In genomic region chr2:62466501-62466854, GRCh38 we compare ENCODE assay signal across 19 cellular contexts. TPM values are rescaled to one million over a fixed set of nuclear protein-coding genes. Genes with fewer than 3 reads are reported as not detected.
"Had no signal": no experiment of that assay in that cellular context is flagged by ENCODE, and none has a peak within 500 bp of the region (broad histone marks: within the 10 kb centered on the region; RNA-seq: fewer than 3 reads in every experiment).

No MANE protein-coding gene starts in this region.

- H3K4me1 ChIP-seq: ascending aorta, psoas muscle had no signal

- H3K9me3 Mint-ChIP-seq: activated naive CD8-positive, alpha-beta T cell treated with anti-CD3 and anti-CD28 coated beads, Interleukin-2, amount 50 U/mL, for 24 hours; activated T-helper 1 cell treated with anti-CD3 and anti-CD28 coated beads, Interleukin-12 subunit alpha, Interleukin-12 subunit beta, Interleukin-2, Interleukin-4 antibody, amounts not matched to agents 30 ng/mL and 10 ng/mL and 1 ng/mL, durations not matched to agents 14 hours and 24 hours and 36 hours; memory B cell; natural killer cell treated with Interleukin-12 subunit alpha and Interleukin-12 subunit beta and Interleukin-15 and Interleukin-18, amount 100 ng/mL, for 72 hours; stimulated activated naive B cell treated with anti-CD40 and anti-IgM and Interleukin-4, amounts not matched to agents 10 μg/mL and 1 μg/mL and 100 μg/mL, for 72 hours; T-cell had no signal

- H3K27ac Mint-ChIP-seq: activated CD8-positive, alpha-beta T cell treated with anti-CD3 and anti-CD28 coated beads, Interleukin-2, amount 10 ng/mL, durations not matched to agents 7 days and 5 days; activated naive CD8-positive, alpha-beta T cell treated with anti-CD3 and anti-CD28 coated beads, Interleukin-2, amount 50 U/mL, for 24 hours; activated T-helper 1 cell treated with anti-CD3 and anti-CD28 coated beads, Interleukin-12 subunit alpha, Interleukin-12 subunit beta, Interleukin-2, Interleukin-4 antibody, amounts not matched to agents 30 ng/mL and 10 ng/mL and 1 ng/mL, durations not matched to agents 14 hours and 24 hours and 36 hours; memory B cell; natural killer cell treated with Interleukin-12 subunit alpha and Interleukin-12 subunit beta and Interleukin-15 and Interleukin-18, amount 100 ng/mL, for 72 hours; stimulated activated naive B cell treated with anti-CD40 and anti-IgM and Interleukin-4, amounts not matched to agents 10 μg/mL and 1 μg/mL and 100 μg/mL, for 72 hours; T-cell had no signal

- H3K27me3 ChIP-seq: ascending aorta, cardiac muscle cell, sigmoid colon had no signal

- H3K4me3 ChIP-seq: ascending aorta, cardiac muscle cell, psoas muscle, sigmoid colon had no signal

- H3K36me3 Mint-ChIP-seq: memory B cell; natural killer cell treated with Interleukin-12 subunit alpha and Interleukin-12 subunit beta and Interleukin-15 and Interleukin-18, amount 100 ng/mL, for 72 hours; stimulated activated naive B cell treated with anti-CD40 and anti-IgM and Interleukin-4, amounts not matched to agents 10 μg/mL and 1 μg/mL and 100 μg/mL, for 72 hours; T-cell had no signal

- H3K4me1 Mint-ChIP-seq: activated naive CD8-positive, alpha-beta T cell treated with anti-CD3 and anti-CD28 coated beads, Interleukin-2, amount 50 U/mL, for 24 hours; memory B cell; stimulated activated naive B cell treated with anti-CD40 and anti-IgM and Interleukin-4, amounts not matched to agents 10 μg/mL and 1 μg/mL and 100 μg/mL, for 72 hours; T-cell had no signal

- H3K9me3 ChIP-seq: ascending aorta, psoas muscle, sigmoid colon had no signal

- H3K27me3 Mint-ChIP-seq: activated naive CD8-positive, alpha-beta T cell treated with anti-CD3 and anti-CD28 coated beads, Interleukin-2, amount 50 U/mL, for 24 hours; natural killer cell treated with Interleukin-12 subunit alpha and Interleukin-12 subunit beta and Interleukin-15 and Interleukin-18, amount 100 ng/mL, for 72 hours; stimulated activated naive B cell treated with anti-CD40 and anti-IgM and Interleukin-4, amounts not matched to agents 10 μg/mL and 1 μg/mL and 100 μg/mL, for 72 hours had no signal

- H3K4me3 Mint-ChIP-seq: activated CD8-positive, alpha-beta T cell treated with anti-CD3 and anti-CD28 coated beads, Interleukin-2, amount 10 ng/mL, durations not matched to agents 7 days and 5 days; activated naive CD8-positive, alpha-beta T cell treated with anti-CD3 and anti-CD28 coated beads, Interleukin-2, amount 50 U/mL, for 24 hours; activated T-helper 1 cell treated with anti-CD3 and anti-CD28 coated beads, Interleukin-12 subunit alpha, Interleukin-12 subunit beta, Interleukin-2, Interleukin-4 antibody, amounts not matched to agents 30 ng/mL and 10 ng/mL and 1 ng/mL, durations not matched to agents 14 hours and 24 hours and 36 hours; memory B cell; natural killer cell treated with Interleukin-12 subunit alpha and Interleukin-12 subunit beta and Interleukin-15 and Interleukin-18, amount 100 ng/mL, for 72 hours; stimulated activated naive B cell treated with anti-CD40 and anti-IgM and Interleukin-4, amounts not matched to agents 10 μg/mL and 1 μg/mL and 100 μg/mL, for 72 hours; T-cell had no signal

- DNase-seq: activated CD4-positive, alpha-beta T cell treated with anti-CD3 and anti-CD28 coated beads for 4 hours; activated CD8-positive, alpha-beta memory T cell treated with anti-CD3 and anti-CD28 coated beads, Interleukin-2, amount 50 U/mL, for 48 hours; activated CD8-positive, alpha-beta T cell treated with anti-CD3 and anti-CD28 coated beads, Interleukin-2, amount 10 ng/mL, durations not matched to agents 7 days and 5 days; activated naive CD4-positive, alpha-beta T cell; activated naive CD8-positive, alpha-beta T cell treated with anti-CD3 and anti-CD28 coated beads, Interleukin-2, amount 50 U/mL, for 24 hours; islet precursor cell; psoas muscle; sigmoid colon; stimulated activated CD4-positive, alpha-beta T cell treated with anti-CD3 and anti-CD28 coated beads, Interleukin-2, amount 100 ng/mL, for 24 hours; stimulated activated naive B cell treated with anti-CD40 and anti-IgM and Interleukin-4, amounts not matched to agents 10 μg/mL and 1 μg/mL and 100 μg/mL, for 72 hours; T-cell; T1000; WERI-Rb-1 had no signal

- H3K27ac ChIP-seq: ascending aorta, cardiac muscle cell, psoas muscle, WERI-Rb-1 had no signal

- FAIRE-seq: colon had no signal

- H3K36me3 ChIP-seq: ascending aorta, cardiac muscle cell, sigmoid colon, WERI-Rb-1 had no signal

- ATAC-seq: activated CD8-positive, alpha-beta T cell treated with anti-CD3 and anti-CD28 coated beads, Interleukin-2, amount 10 ng/mL, durations not matched to agents 7 days and 5 days; activated naive CD8-positive, alpha-beta T cell treated with anti-CD3 and anti-CD28 coated beads, Interleukin-2, amount 50 U/mL, for 24 hours; natural killer cell treated with Interleukin-12 subunit alpha and Interleukin-12 subunit beta and Interleukin-15 and Interleukin-18, amount 100 ng/mL, for 72 hours; stimulated activated naive B cell treated with anti-CD40 and anti-IgM and Interleukin-4, amounts not matched to agents 10 μg/mL and 1 μg/mL and 100 μg/mL, for 72 hours; T-cell had no signal

RNA-seq across cellular contexts. Expression of gene TMEM17, which starts 39.5 kb away (rescaled TPM):
- total RNA-seq: activated CD8-positive, alpha-beta T cell treated with anti-CD3 and anti-CD28 coated beads, Interleukin-2, amount 10 ng/mL, durations not matched to agents 7 days and 5 days; ascending aorta had no signal
